Comparison of ENCODE assay signal across 1 cellular context in genomic region chr22:50318356-50318697, GRCh38.
TF ChIP-seq lines count a peak whose summit lies in the region.

No MANE protein-coding gene starts in this region.

TF ChIP-seq in GM23338, 12 proteins besides CTCF, POLR2A, EP300 and RAD21 (continued from another document):
- TF ChIP-seq ZNF462 (CRISPR knock-in tag; IDR thresholded peaks at IDR 0.05) (no peak), ETS1 (IDR thresholded peaks at IDR 0.05) (no peak), ZNF331 (CRISPR knock-in tag; IDR thresholded peaks at IDR 0.05; ENCODE audit: low read depth) (no peak), CREB1 (CRISPR knock-in tag; IDR thresholded peaks at IDR 0.05; ENCODE audit: low read depth) (no peak), EZH2phosphoT487 (IDR thresholded peaks at IDR 0.05; ENCODE audit: unreplicated experiment) (no peak)
